In the genomic region with DNA sequence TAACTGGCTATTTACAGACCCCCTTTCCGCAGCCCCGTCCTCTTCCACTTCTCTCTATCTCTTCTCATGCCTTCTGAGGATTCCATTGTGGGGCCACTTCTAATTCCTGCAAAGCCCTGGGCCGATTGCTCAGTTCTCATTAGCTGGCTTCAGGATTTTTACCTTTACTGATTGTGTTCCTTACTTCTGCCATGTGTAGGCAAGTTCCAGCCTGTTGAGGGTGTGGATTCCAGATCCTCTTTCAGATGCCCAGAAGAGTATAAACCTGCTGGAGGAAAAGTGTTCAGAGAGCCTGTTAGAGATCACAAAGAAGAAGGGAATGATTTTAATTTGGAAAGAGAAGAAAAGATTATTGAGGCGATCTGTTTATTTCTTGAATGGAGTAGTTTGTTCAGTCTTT, we compare ENCODE assay signal across 14 cellular contexts.
"Had no signal": no experiment of that assay in that cellular context is flagged by ENCODE, and none has a peak within 500 bp of the region (broad histone marks: within the 10 kb centered on the region; RNA-seq: fewer than 3 reads in every experiment).

No MANE protein-coding gene starts in this region.

- H3K4me1 Mint-ChIP-seq: activated naive CD4-positive, alpha-beta T cell treated with anti-CD3 and anti-CD28 coated beads, Interleukin-2, amount 50 U/mL, for 24 hours had no signal

- H3K36me3 ChIP-seq: left ventricle myocardium inferior, ovary had no signal

- H3K36me3 Mint-ChIP-seq: activated naive CD4-positive, alpha-beta T cell treated with anti-CD3 and anti-CD28 coated beads, Interleukin-2, amount 50 U/mL, for 24 hours had no signal

- H3K4me3 ChIP-seq: body of pancreas, left ventricle myocardium inferior, ovary, testis had no signal

- H3K27ac ChIP-seq: body of pancreas, left ventricle myocardium inferior, ovary, testis had no signal

- H3K4me3 Mint-ChIP-seq: activated naive CD4-positive, alpha-beta T cell treated with anti-CD3 and anti-CD28 coated beads, Interleukin-2, amount 50 U/mL, for 24 hours; neural crest cell; stimulated activated naive CD8-positive, alpha-beta T cell treated with anti-CD3 and anti-CD28 coated beads, Interleukin-15, Interleukin-2, amounts not matched to agents 100 ng/mL and 50 ng/mL, for 24 hours had no signal

- H3K27me3 ChIP-seq: ovary, testis had no signal

- H3K27ac Mint-ChIP-seq: activated naive CD4-positive, alpha-beta T cell treated with anti-CD3 and anti-CD28 coated beads, Interleukin-2, amount 50 U/mL, for 24 hours; stimulated activated naive CD8-positive, alpha-beta T cell treated with anti-CD3 and anti-CD28 coated beads, Interleukin-15, Interleukin-2, amounts not matched to agents 100 ng/mL and 50 ng/mL, for 24 hours had no signal

- ATAC-seq: body of pancreas had no signal

- H3K9me3 ChIP-seq: body of pancreas, left ventricle myocardium inferior, ovary, testis had no signal

- DNase-seq: activated CD4-positive, alpha-beta T cell treated with anti-CD3 and anti-CD28 coated beads, Interleukin-2, amount 50 U/mL, for 4 hours; activated CD4-positive, CD25-positive, alpha-beta regulatory T cell treated with anti-CD3 and anti-CD28 coated beads, Interleukin-2, amount 50 U/mL, for 72 hours; activated T-cell treated with anti-CD3 and anti-CD28 coated beads, Interleukin-2, amount 50 U/mL, for 1 hour; amniotic stem cell; body of pancreas; cerebellar nuclear complex; left ventricle myocardium inferior; ovary; stimulated activated CD4-positive, alpha-beta T cell treated with anti-CD3 and anti-CD28 coated beads, Interleukin-15, amount 100 ng/mL, for 24 hours; stimulated activated CD4-positive, alpha-beta T cell treated with anti-CD3 and anti-CD28 coated beads, Interleukin-4, amount 100 ng/mL, for 24 hours; testis had no signal

- H3K9me3 Mint-ChIP-seq: activated naive CD4-positive, alpha-beta T cell treated with anti-CD3 and anti-CD28 coated beads, Interleukin-2, amount 50 U/mL, for 24 hours; neural crest cell; stimulated activated naive CD8-positive, alpha-beta T cell treated with anti-CD3 and anti-CD28 coated beads, Interleukin-15, Interleukin-2, amounts not matched to agents 100 ng/mL and 50 ng/mL, for 24 hours had no signal
